Comparison of ENCODE assay signal across 8 cellular contexts in genomic region chr6:36692220-36692619, GRCh38. TPM values are rescaled to one million over a fixed set of nuclear protein-coding genes. Genes with fewer than 3 reads are reported as not detected.
DNase-seq lines count a peak whose midpoint lies in the region; ATAC-seq and TF ChIP-seq lines count a peak whose summit lies in the region.

No MANE protein-coding gene starts in this region.

- H3K27ac ChIP-seq in Peyer's patch: peak overlapping the region in 3 of 4 donors; percentile 33 to 75 (median 67)

- H3K4me1 Mint-ChIP-seq in nephron progenitor cell: peaks cover 21% of the 10 kb centered on the region

- peaks cover 0 to 9% (median 6%) of the 10 kb centered on the region in 4 donors for H3K4me1 ChIP-seq in Peyer's patch

- peaks cover 7% of the 10 kb centered on the region for H3K27me3 Mint-ChIP-seq in nephron progenitor cell (ENCODE audit: low read depth, poor library complexity)

- no peak overlapping the region for H3K4me3 Mint-ChIP-seq in nephron progenitor cell

- intact Hi-C loops in left ventricle myocardium superior (cut with micrococcal nuclease): no loop called here

- no peak overlapping the region for H3K27ac Mint-ChIP-seq in nephron progenitor cell

- peaks cover 0 to 5% (median 0%) of the 10 kb centered on the region in 3 donors for H3K36me3 ChIP-seq in Peyer's patch

- peaks cover 4% of the 10 kb centered on the region for H3K36me3 Mint-ChIP-seq in nephron progenitor cell (ENCODE audit: low read depth)

- TF ChIP-seq POLR2A in Peyer's patch (IDR thresholded peaks at IDR 0.05): no peak

- ATAC-seq in GM21717 (IDR thresholded peaks at IDR 0.05; ENCODE audit: unreplicated experiment) (peak; percentile 47), left ventricle myocardium superior (peak; percentile 10), GM21360 (IDR thresholded peaks at IDR 0.05; ENCODE audit: unreplicated experiment) (no peak)

- no peak for TF ChIP-seq CTCF in GM10266 (IDR thresholded peaks at IDR 0.05; ENCODE audit: control insufficient read depth, insufficient read depth, low read depth, missing control alignments)
- TF ChIP-seq CTCF in Peyer's patch (IDR thresholded peaks at IDR 0.05): no peak
- TF ChIP-seq CTCF in nephron progenitor cell (IDR thresholded peaks at IDR 0.05): no peak

- peaks cover 13% of the 10 kb centered on the region for H3K9me3 Mint-ChIP-seq in nephron progenitor cell

- no peaks in the 10 kb centered on the region for H3K27me3 ChIP-seq in Peyer's patch

- no peaks in the 10 kb centered on the region for H3K9me3 ChIP-seq in Peyer's patch

- no peak overlapping the region for H3K4me3 ChIP-seq in Peyer's patch

- DNase-seq in GM10266 (ENCODE audit: extremely low spot score) (peak; percentile 70), Peyer's patch (peak in 2 of 3 donors; percentile 84 to 85), left ventricle myocardium superior (no peak), nephron progenitor cell (no peak), GM03348 (ENCODE audit: low spot score) (no peak), C1 segment of cervical spinal cord (lab: John Stamatoyannopoulos, UW) (no peak)

RNA-seq across cellular contexts. Expression of gene RAB44, which starts 5.4 kb away (rescaled TPM):
- total RNA-seq in Peyer's patch: 1 to 10 TPM in 2 of 4 donors, under 1 TPM in 2; 0.47 to 3.3 (median 0.80) TPM
- total RNA-seq in left ventricle myocardium superior: 0.07 TPM

RNA-seq across cellular contexts. Expression of gene CDKN1A, which starts 13.7 kb away (rescaled TPM):
- total RNA-seq in Peyer's patch (100 to 1,000 TPM in 3 of 4 donors, 10 to 100 TPM in 1; 70.1 to 556 (median 358) TPM), left ventricle myocardium superior (40.0 TPM)

Comparison
In these comparisons a context has a peak if more than half of its experiments do, and no peak if none do; other contexts are left out.
1. DNase-seq: peak in GM10266 (single experiment) and Peyer's patch (2 of 3); none in left ventricle myocardium superior (single experiment), nephron progenitor cell (single experiment), GM03348 (single experiment) and C1 segment of cervical spinal cord (0 of 14).